In genomic region chr16:88585269-88585668, GRCh38 we compare ENCODE assay signal across 26 cellular contexts. TPM values are rescaled to one million over a fixed set of nuclear protein-coding genes. Genes with fewer than 3 reads are reported as not detected.
DNase-seq lines count a peak whose midpoint lies in the region; ATAC-seq and TF ChIP-seq lines count a peak whose summit lies in the region.
"Had no signal": no experiment of that assay in that cellular context is flagged by ENCODE, and none has a peak within 500 bp of the region (broad histone marks: within the 10 kb centered on the region; RNA-seq: fewer than 3 reads in every experiment).

No MANE protein-coding gene starts in this region.

- H3K4me2 ChIP-seq in BLaER1 = no peak overlapping the region

- H3K36me3 ChIP-seq in BLaER1 = peaks cover 96% of the 10 kb centered on the region
- H3K36me3 ChIP-seq in endodermal cell (ENCODE audit: control insufficient read depth, insufficient read depth, low read length) = peaks cover 75% of the 10 kb centered on the region

- peaks cover 89% of the 10 kb centered on the region for H4K20me1 ChIP-seq in BLaER1

- H3K36me3 Mint-ChIP-seq in T-helper 1 cell treated with Interleukin-12 subunit alpha and Interleukin-12 subunit beta and Interleukin-4 antibody, amounts not matched to agents 30 μg/mL and 1 μg/mL, for 36 hours (ENCODE audit: low read depth) = peaks cover 39% of the 10 kb centered on the region
- H3K36me3 Mint-ChIP-seq in endodermal cell (ENCODE audit: low read depth) = peaks cover 71% of the 10 kb centered on the region

- H3K27me3 ChIP-seq in BLaER1 (no peaks in the 10 kb centered on the region), endodermal cell (ENCODE audit: control insufficient read depth, insufficient read depth, low read length, poor library complexity, severe bottlenecking) (no peaks in the 10 kb centered on the region)
- H3K27me3 ChIP-seq: right atrium auricular region, upper lobe of right lung had no signal

- H3K27ac ChIP-seq in BLaER1 (no peak overlapping the region), endodermal cell (ENCODE audit: low read depth, low read length) (no peak overlapping the region)
- H3K27ac ChIP-seq: HL-60, right atrium auricular region, upper lobe of right lung had no signal

- DNase-seq in T-helper 1 cell (no peak), NCI-H1694 treated with DMSO at 0.1 percent for 48 hours (lab: John Stamatoyannopoulos, UW) (peak; percentile 3), endodermal cell (no peak), mucosa of gallbladder (ENCODE audit: low spot score) (no peak)
- DNase-seq: activated CD4-positive, alpha-beta T cell treated with anti-CD3 and anti-CD28 coated beads for 48 hours; activated CD8-positive, alpha-beta memory T cell treated with anti-CD3 and anti-CD28 coated beads, Interleukin-2, amount 50 U/mL, for 48 hours; activated naive CD4-positive, alpha-beta T cell treated with Interleukin-2 at 50 U/mL for 16 hours; anterior cingulate cortex; Calu3; caudate nucleus; NCI-H1417 treated with DMSO at 0.1 percent for 48 hours; NCI-H2227 treated with DMSO at 0.1 percent for 48 hours; NCI-H82; SHP77 treated with DMSO at 0.1 percent for 48 hours; SW 1271; upper lobe of right lung had no signal

- peak overlapping the region; percentile 27 for H3K27ac Mint-ChIP-seq in T-helper 1 cell treated with Interleukin-12 subunit alpha and Interleukin-12 subunit beta and Interleukin-4 antibody, amounts not matched to agents 30 μg/mL and 1 μg/mL, for 36 hours
- H3K27ac Mint-ChIP-seq in endodermal cell = peak overlapping the region; percentile 69

- ATAC-seq in HG03457 (IDR thresholded peaks at IDR 0.05; ENCODE audit: unreplicated experiment) (no peak), GM18867 (IDR thresholded peaks at IDR 0.05; ENCODE audit: unreplicated experiment) (no peak)
- ATAC-seq: upper lobe of right lung had no signal

- H3K9ac ChIP-seq in BLaER1 (peak overlapping the region; percentile 6; the same call in 1 of the 2 replicates), endodermal cell (ENCODE audit: extremely low read depth, low read length, poor library complexity, severe bottlenecking) (peak overlapping the region; percentile 18)

- 96 to 97% methylated on average over 5 to 8 of the region's 8 CpGs for WGBS in endodermal cell (ENCODE audit: insufficient coverage in 1 of 2, insufficient read length in 1 of 2), 2 experiments

- TF ChIP-seq CTCF in endodermal cell (conservative IDR thresholded peaks at IDR 0.05) = no peak

- H3K4me1 ChIP-seq in BLaER1 (no peaks in the 10 kb centered on the region), endodermal cell (ENCODE audit: control insufficient read depth, insufficient read depth, low read length) (peaks cover 4% of the 10 kb centered on the region)
- H3K4me1 ChIP-seq: right atrium auricular region, upper lobe of right lung had no signal

- no peak overlapping the region for H3K4me3 Mint-ChIP-seq in T-helper 1 cell treated with Interleukin-12 subunit alpha and Interleukin-12 subunit beta and Interleukin-4 antibody, amounts not matched to agents 30 μg/mL and 1 μg/mL, for 36 hours
- no peak overlapping the region for H3K4me3 Mint-ChIP-seq in endodermal cell

- H3K9me3 Mint-ChIP-seq in T-helper 1 cell treated with Interleukin-12 subunit alpha and Interleukin-12 subunit beta and Interleukin-4 antibody, amounts not matched to agents 30 μg/mL and 1 μg/mL, for 36 hours = no peaks in the 10 kb centered on the region
- H3K9me3 Mint-ChIP-seq in endodermal cell = no peaks in the 10 kb centered on the region

- no peaks in the 10 kb centered on the region for H3K27me3 Mint-ChIP-seq in T-helper 1 cell treated with Interleukin-12 subunit alpha and Interleukin-12 subunit beta and Interleukin-4 antibody, amounts not matched to agents 30 μg/mL and 1 μg/mL, for 36 hours (ENCODE audit: low read depth)
- no peaks in the 10 kb centered on the region for H3K27me3 Mint-ChIP-seq in endodermal cell (ENCODE audit: insufficient read depth)

- H3K9me3 ChIP-seq in BLaER1 = no peaks in the 10 kb centered on the region
- H3K9me3 ChIP-seq in endodermal cell (ENCODE audit: control insufficient read depth, low read length) = no peaks in the 10 kb centered on the region
- H3K9me3 ChIP-seq: right atrium auricular region, upper lobe of right lung had no signal

- H3K4me1 Mint-ChIP-seq in T-helper 1 cell treated with Interleukin-12 subunit alpha and Interleukin-12 subunit beta and Interleukin-4 antibody, amounts not matched to agents 30 μg/mL and 1 μg/mL, for 36 hours (ENCODE audit: low read depth) = peaks cover 28% of the 10 kb centered on the region
- peaks cover 13% of the 10 kb centered on the region for H3K4me1 Mint-ChIP-seq in endodermal cell

- H3K4me3 ChIP-seq in BLaER1 (no peak overlapping the region), endodermal cell (ENCODE audit: low read length) (no peak overlapping the region)
- H3K4me3 ChIP-seq: right atrium auricular region, upper lobe of right lung had no signal

RNA-seq across cellular contexts. Expression of gene ZC3H18, which starts 15.1 kb away (rescaled TPM):
- 10 to 100 TPM; 75.4 to 76.6 TPM for total RNA-seq in endodermal cell
- polyA plus RNA-seq in endodermal cell (2013, experiment 1 of 2) = 68.2 TPM
- polyA plus RNA-seq in endodermal cell (2013, experiment 2 of 2) = 57.8 TPM
- total RNA-seq in mucosa of gallbladder = 43.4 TPM

RNA-seq across cellular contexts. Expression of gene IL17C, which starts 53.1 kb away (rescaled TPM):
- not detected for total RNA-seq in endodermal cell
- not detected for polyA plus RNA-seq in endodermal cell (2013, experiment 1 of 2)
- polyA plus RNA-seq in endodermal cell (2013, experiment 2 of 2) = not detected
- total RNA-seq in mucosa of gallbladder = not detected
- total RNA-seq: Calu3, dermis microvascular lymphatic vessel endothelial cell, myocyte, osteocyte, right atrium auricular region, subcutaneous adipose tissue, upper lobe of right lung had no signal
